In genomic region chr5:68215208-68215887, GRCh38 we compare ENCODE assay signal across 1 cellular context.
TF ChIP-seq lines count a peak whose summit lies in the region.

PIK3R1 (plus strand) TSS chr5:68215756; CDS start chr5:68226676, 10,920 bp downstream.

TF ChIP-seq in HEK293, 187 proteins besides CTCF, POLR2A, EP300 and RAD21 (continued from another document):
- no peak for TF ChIP-seq ZNF518A (tag by site-specific recombination; conservative IDR thresholded peaks at IDR 0.05; ENCODE audit: low read depth)
- TF ChIP-seq ZNF704 (tag by site-specific recombination; IDR thresholded peaks at IDR 0.05): no peak
- TF ChIP-seq ZNF747 (tag by site-specific recombination; IDR thresholded peaks at IDR 0.05): no peak
- no peak for TF ChIP-seq ZNF701 (tag by site-specific recombination; IDR thresholded peaks at IDR 0.05)
- no peak for TF ChIP-seq ZNF292 (tag by site-specific recombination; IDR thresholded peaks at IDR 0.05; ENCODE audit: borderline replicate concordance, low read depth)
- no peak for TF ChIP-seq ZNF621 (tag by site-specific recombination; IDR thresholded peaks at IDR 0.05)
- no peak; the same call in 1 of the 2 replicates for TF ChIP-seq ZNF837 (tag by site-specific recombination; IDR thresholded peaks at IDR 0.05)
- no peak for TF ChIP-seq SETDB1 (IDR thresholded peaks at IDR 0.05; ENCODE audit: insufficient read length, low read length)
- TF ChIP-seq KLF17 (tag by site-specific recombination; IDR thresholded peaks at IDR 0.05): peak; percentile 84
- TF ChIP-seq ZNF624 (tag by site-specific recombination; IDR thresholded peaks at IDR 0.05): no peak
- TF ChIP-seq ZBTB8A (tag by site-specific recombination; IDR thresholded peaks at IDR 0.05): peak; percentile 91
- TF ChIP-seq HOXD13 (CRISPR knock-in tag; IDR thresholded peaks at IDR 0.05; ENCODE audit: borderline replicate concordance): no peak
- no peak for TF ChIP-seq MYNN (tag by site-specific recombination; IDR thresholded peaks at IDR 0.05; ENCODE audit: borderline replicate concordance)
- no peak for TF ChIP-seq GLI2 (tag by site-specific recombination; IDR thresholded peaks at IDR 0.05; ENCODE audit: borderline replicate concordance, low read depth)
- no peak for TF ChIP-seq INSM2 (tag by site-specific recombination; IDR thresholded peaks at IDR 0.05)
- peak; percentile 98 for TF ChIP-seq GLIS2 (tag by site-specific recombination; IDR thresholded peaks at IDR 0.05)
- TF ChIP-seq ZNF138 (tag by site-specific recombination; IDR thresholded peaks at IDR 0.05; ENCODE audit: borderline replicate concordance): no peak
- peak; percentile 53; the same call in 1 of the 2 replicates for TF ChIP-seq ZNF785 (tag by site-specific recombination; IDR thresholded peaks at IDR 0.05)
- no peak for TF ChIP-seq ZNF23 (tag by site-specific recombination; IDR thresholded peaks at IDR 0.05; ENCODE audit: borderline replicate concordance)
- no peak for TF ChIP-seq ZNF529 (tag by site-specific recombination; IDR thresholded peaks at IDR 0.05; ENCODE audit: insufficient replicate concordance)
- no peak for TF ChIP-seq ZNF248 (tag by site-specific recombination; IDR thresholded peaks at IDR 0.05)
- peak; percentile 93 for TF ChIP-seq ZFHX2 (tag by site-specific recombination; conservative IDR thresholded peaks at IDR 0.05)
- peak; percentile 43; the same call in 1 of the 2 replicates for TF ChIP-seq ZNF549 (tag by site-specific recombination; IDR thresholded peaks at IDR 0.05)
- TF ChIP-seq ZBTB49 (tag by site-specific recombination; IDR thresholded peaks at IDR 0.05; ENCODE audit: low read depth): no peak
- TF ChIP-seq REST (tag by site-specific recombination; IDR thresholded peaks at IDR 0.05): 0 out of 2 replicates have a peak, but pooled peaks have one; percentile 23
- TF ChIP-seq ZNF639 (tag by site-specific recombination; IDR thresholded peaks at IDR 0.05): no peak
- peak; percentile 98 for TF ChIP-seq GLIS1 (tag by site-specific recombination; IDR thresholded peaks at IDR 0.05)
- TF ChIP-seq ZNF561 (tag by site-specific recombination; IDR thresholded peaks at IDR 0.05; ENCODE audit: borderline replicate concordance): peak; percentile 92
- TF ChIP-seq ZSCAN30 (tag by site-specific recombination; IDR thresholded peaks at IDR 0.05): peak; percentile 14; the same call in 1 of the 2 replicates
- TF ChIP-seq ZNF140 (tag by site-specific recombination; IDR thresholded peaks at IDR 0.05): no peak
- TF ChIP-seq ZNF670 (tag by site-specific recombination; IDR thresholded peaks at IDR 0.05; ENCODE audit: low read depth): no peak
